In genomic region chr3:2770451-2770850, GRCh38 we compare ENCODE assay signal across 20 cellular contexts.
DNase-seq lines count a peak whose midpoint lies in the region; ATAC-seq, FAIRE-seq and TF ChIP-seq lines count a peak whose summit lies in the region.
"Had no signal": no experiment of that assay in that cellular context is flagged by ENCODE, and none has a peak within 500 bp of the region (broad histone marks: within the 10 kb centered on the region; RNA-seq: fewer than 3 reads in every experiment).

No MANE protein-coding gene starts in this region.

- no peak overlapping the region for H3K23ac ChIP-seq in mesendoderm (ENCODE audit: low read length)

- H3K9ac ChIP-seq in HepG2 (ENCODE audit: insufficient read depth, low read depth, low read length) (no peak overlapping the region), mesendoderm (ENCODE audit: low read length) (no peak overlapping the region)
- H3K9ac ChIP-seq: KMS-11 had no signal

- H3K4me2 ChIP-seq in HepG2 (ENCODE audit: low read depth, low read length) (no peak overlapping the region), mesendoderm (ENCODE audit: low read length) (no peak overlapping the region)
- H3K4me2 ChIP-seq: KMS-11 had no signal

- no peak for FAIRE-seq in HepG2 (lab: Jason Lieb, UNC)
- FAIRE-seq: GM12891 had no signal

- in situ Hi-C loops in HepG2 (cut with HindIII; ENCODE audit: extremely low pct_ligation_motif_present, low pct_unique_long_range_greater_than_20kb) = no loop called here

- H4K5ac ChIP-seq in mesendoderm (ENCODE audit: low read length) = no peak overlapping the region

- H3K27ac ChIP-seq in HepG2 (ENCODE audit: extremely low read length, insufficient read depth, low read length) (no peak overlapping the region), right lobe of liver (no peak overlapping the region), mesendoderm (ENCODE audit: low read depth, low read length) (no peak overlapping the region)
- H3K27ac ChIP-seq: 22Rv1, C4-2B, foreskin keratinocyte, KMS-11 had no signal

- 0 out of 3 replicates have a peak, but pooled peaks have one; percentile 25 for ATAC-seq in HepG2
- ATAC-seq in right lobe of liver = no peak
- ATAC-seq in HG02840 (IDR thresholded peaks at IDR 0.05; ENCODE audit: low FRiP score, unreplicated experiment) = no peak
- ATAC-seq: activated naive CD4-positive, alpha-beta T cell treated with anti-CD3 and anti-CD28 coated beads, Interleukin-2, amount 50 U/mL, for 72 hours; effector memory CD8-positive, alpha-beta T cell; foreskin keratinocyte; Right ventricle myocardium inferior; T-helper 17 cell had no signal

- H2AFZ ChIP-seq in HepG2 (ENCODE audit: low read length) = no peak overlapping the region

- intact Hi-C loops in HepG2 (cut with micrococcal nuclease; ENCODE audit: unreplicated experiment) = no loop called here
- intact Hi-C loops in right lobe of liver (cut with DNase I) = no loop called here

- no peaks in the 10 kb centered on the region for H3K4me1 ChIP-seq in HepG2 (ENCODE audit: insufficient read depth, low read length)
- H3K4me1 ChIP-seq in right lobe of liver = no peaks in the 10 kb centered on the region
- H3K4me1 ChIP-seq in mesendoderm (ENCODE audit: control insufficient read depth, low read depth, low read length) = peaks cover 2% of the 10 kb centered on the region
- H3K4me1 ChIP-seq: foreskin keratinocyte had no signal

- H3K9me3 ChIP-seq in HepG2 (ENCODE audit: low read length) = no peaks in the 10 kb centered on the region
- H3K9me3 ChIP-seq in right lobe of liver = no peaks in the 10 kb centered on the region

- no peak overlapping the region for H4K8ac ChIP-seq in mesendoderm (ENCODE audit: low read depth, low read length)

- no TSS peak for BruUV-seq in HepG2 (replicated peaks; lab: Mats Ljungman, UMichigan)

- H3K79me2 ChIP-seq in HepG2 (ENCODE audit: insufficient read depth, low read length) (no peaks in the 10 kb centered on the region), mesendoderm (ENCODE audit: control insufficient read depth, insufficient read depth, low read length) (no peaks in the 10 kb centered on the region)

- H3K27me3 Mint-ChIP-seq in brain = no peaks in the 10 kb centered on the region

- no peak overlapping the region for H2BK120ac ChIP-seq in mesendoderm (ENCODE audit: low read depth, low read length)

- peaks cover 12% of the 10 kb centered on the region for H3K4me1 Mint-ChIP-seq in brain
- H3K4me1 Mint-ChIP-seq: memory B cell had no signal

- no peak overlapping the region for H3K4ac ChIP-seq in mesendoderm (ENCODE audit: low read depth, low read length)

- H2AK5ac ChIP-seq in mesendoderm (ENCODE audit: low read length) = no peak overlapping the region

- no peak overlapping the region for H3K18ac ChIP-seq in mesendoderm (ENCODE audit: low read length)

- DNase-seq in HepG2 (ENCODE audit: low spot score) = peak; percentile 4
- DNase-seq in right lobe of liver = no peak
- peak; percentile 71 for DNase-seq in mesendoderm
- DNase-seq in NCI-H2081 treated with DMSO at 0.1 percent for 48 hours (lab: John Stamatoyannopoulos, UW) = no peak
- DNase-seq in NCI-H446 (lab: John Stamatoyannopoulos, UW) = no peak
- no peak for DNase-seq in KG1 (lab: John Stamatoyannopoulos, UW)
- DNase-seq: effector memory CD8-positive, alpha-beta T cell; EL; foreskin keratinocyte; NCI-H2227 treated with DMSO at 0.1 percent for 48 hours; T-helper 17 cell had no signal

- 0% methylated on average over 2 of the region's 2 CpGs for WGBS in HepG2 (ENCODE audit: low lambda C conversion rate)
- WGBS in right lobe of liver (ENCODE audit: insufficient coverage, low coverage, low lambda C conversion rate, missing lambda C conversion rate) = 21% methylated on average over 2 of the region's 2 CpGs
- no CpG with 5 or more reads among the region's 2 CpGs for WGBS in mesendoderm (ENCODE audit: extremely low coverage, insufficient coverage, low lambda C conversion rate)

- no peak overlapping the region for H3K56ac ChIP-seq in mesendoderm (ENCODE audit: low read length)

- TF ChIP-seq POLR2A in HepG2 (IDR thresholded peaks at IDR 0.05; ENCODE audit: insufficient read depth in 1 of 2, low read depth in 2 of 2, low read length in 2 of 2) = no peak
- TF ChIP-seq POLR2A in right lobe of liver (IDR thresholded peaks at IDR 0.05) = no peak

- no peak for TF ChIP-seq RAD21 in HepG2 (CRISPR knock-in tag; IDR thresholded peaks at IDR 0.05)

- peak overlapping the region in 3 of 5 experiments; percentile 23 to 60 (median 42) for H3K27ac Mint-ChIP-seq in brain
- H3K27ac Mint-ChIP-seq: activated naive CD4-positive, alpha-beta T cell treated with anti-CD3 and anti-CD28 coated beads, Interleukin-2, amount 50 U/mL, for 72 hours; effector memory CD8-positive, alpha-beta T cell; memory B cell; T-helper 17 cell had no signal

- peak overlapping the region in 1 of 5 experiments; percentile 10 for H3K4me3 Mint-ChIP-seq in brain
- H3K4me3 Mint-ChIP-seq: effector memory CD8-positive, alpha-beta T cell; memory B cell; T-helper 17 cell had no signal

- H3K9me3 Mint-ChIP-seq in brain = peaks cover 0 to 69% (median 0%) of the 10 kb centered on the region in 5 experiments
- H3K9me3 Mint-ChIP-seq: activated naive CD4-positive, alpha-beta T cell treated with anti-CD3 and anti-CD28 coated beads, Interleukin-2, amount 50 U/mL, for 72 hours had no signal

- H3K79me1 ChIP-seq in mesendoderm (ENCODE audit: low read length) = no peaks in the 10 kb centered on the region

- H3K4me3 ChIP-seq in HepG2 (replicated peaks in 1 of 3; ENCODE audit: insufficient read depth in 1 of 3, low read depth in 2 of 3, low read length in 3 of 3) (no peak overlapping the region), right lobe of liver (no peak overlapping the region), mesendoderm (ENCODE audit: low read length) (no peak overlapping the region)

- H3K36me3 Mint-ChIP-seq in brain = no peaks in the 10 kb centered on the region
- H3K36me3 Mint-ChIP-seq: activated naive CD4-positive, alpha-beta T cell treated with anti-CD3 and anti-CD28 coated beads, Interleukin-2, amount 50 U/mL, for 72 hours; memory B cell had no signal

- H3K36me3 ChIP-seq in HepG2 (replicated peaks in 1 of 2; ENCODE audit: control insufficient read depth in 1 of 2, insufficient read depth in 2 of 2, low read length in 2 of 2) (no peaks in the 10 kb centered on the region), right lobe of liver (no peaks in the 10 kb centered on the region), mesendoderm (ENCODE audit: control insufficient read depth, insufficient read depth, low read length) (no peaks in the 10 kb centered on the region)

- no peaks in the 10 kb centered on the region for H4K20me1 ChIP-seq in HepG2 (ENCODE audit: insufficient read depth, low read length)

- TF ChIP-seq CTCF in HepG2 (CRISPR knock-in tag; IDR thresholded peaks at IDR 0.05) (no peak), right lobe of liver (IDR thresholded peaks at IDR 0.05) (no peak), brain (conservative IDR thresholded peaks at IDR 0.05) (no peak)

- no peak overlapping the region for H2BK5ac ChIP-seq in mesendoderm (ENCODE audit: low read length)

- no peak overlapping the region for H2BK15ac ChIP-seq in mesendoderm (replicated peaks; ENCODE audit: low read depth)

- CTCF ChIA-PET in HepG2 (lab: Yijun Ruan, JAX; ENCODE audit: low intra/inter-chr PET ratio, low total read pairs) = no interaction called here

- POLR2A ChIA-PET in HepG2 (lab: Yijun Ruan, JAX) = no interaction called here

- H3K27me3 ChIP-seq in HepG2 (ENCODE audit: control insufficient read depth in 1 of 2, insufficient read depth in 2 of 2, low read length in 2 of 2) (no peaks in the 10 kb centered on the region), right lobe of liver (no peaks in the 10 kb centered on the region), mesendoderm (ENCODE audit: insufficient read depth, low read length, poor library complexity) (no peaks in the 10 kb centered on the region)
- H3K27me3 ChIP-seq: foreskin keratinocyte had no signal

- TF ChIP-seq EP300 in HepG2 (IDR thresholded peaks at IDR 0.05; ENCODE audit: low read depth in 2 of 2, low read length in 2 of 2) (no peak), HepG2 (CRISPR knock-in tag; IDR thresholded peaks at IDR 0.05; ENCODE audit: borderline replicate concordance) (no peak)

TF ChIP-seq in HepG2, 621 proteins besides CTCF, POLR2A, EP300 and RAD21:
- no peak for TF ChIP-seq ZNF761 (CRISPR knock-in tag; conservative IDR thresholded peaks at IDR 0.05)
- TF ChIP-seq, protein P1, sequence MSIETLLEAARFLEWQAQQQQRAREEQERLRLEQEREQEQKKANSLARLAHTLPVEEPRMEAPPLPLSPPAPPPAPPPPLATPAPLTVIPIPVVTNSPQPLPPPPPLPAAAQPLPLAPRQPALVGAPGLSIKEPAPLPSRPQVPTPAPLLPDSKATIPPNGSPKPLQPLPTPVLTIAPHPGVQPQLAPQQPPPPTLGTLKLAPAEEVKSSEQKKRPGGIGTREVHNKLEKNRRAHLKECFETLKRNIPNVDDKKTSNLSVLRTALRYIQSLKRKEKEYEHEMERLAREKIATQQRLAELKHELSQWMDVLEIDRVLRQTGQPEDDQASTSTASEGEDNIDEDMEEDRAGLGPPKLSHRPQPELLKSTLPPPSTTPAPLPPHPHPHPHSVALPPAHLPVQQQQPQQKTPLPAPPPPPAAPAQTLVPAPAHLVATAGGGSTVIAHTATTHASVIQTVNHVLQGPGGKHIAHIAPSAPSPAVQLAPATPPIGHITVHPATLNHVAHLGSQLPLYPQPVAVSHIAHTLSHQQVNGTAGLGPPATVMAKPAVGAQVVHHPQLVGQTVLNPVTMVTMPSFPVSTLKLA (IDR thresholded peaks at IDR 0.05) = no peak
- no peak for TF ChIP-seq AHR (CRISPR knock-in tag; IDR thresholded peaks at IDR 0.05)
- TF ChIP-seq JUNB (CRISPR knock-in tag; IDR thresholded peaks at IDR 0.05; ENCODE audit: borderline replicate concordance) = no peak
- no peak for TF ChIP-seq HNRNPUL1 (IDR thresholded peaks at IDR 0.05; ENCODE audit: low read depth, low read length)
- TF ChIP-seq ATF1 (CRISPR knock-in tag; IDR thresholded peaks at IDR 0.05) = no peak
- TF ChIP-seq LBX2 (CRISPR knock-in tag; IDR thresholded peaks at IDR 0.05; ENCODE audit: borderline replicate concordance) = no peak
- no peak for TF ChIP-seq CCDC6 (CRISPR knock-in tag; IDR thresholded peaks at IDR 0.05)
- TF ChIP-seq, protein P2, sequence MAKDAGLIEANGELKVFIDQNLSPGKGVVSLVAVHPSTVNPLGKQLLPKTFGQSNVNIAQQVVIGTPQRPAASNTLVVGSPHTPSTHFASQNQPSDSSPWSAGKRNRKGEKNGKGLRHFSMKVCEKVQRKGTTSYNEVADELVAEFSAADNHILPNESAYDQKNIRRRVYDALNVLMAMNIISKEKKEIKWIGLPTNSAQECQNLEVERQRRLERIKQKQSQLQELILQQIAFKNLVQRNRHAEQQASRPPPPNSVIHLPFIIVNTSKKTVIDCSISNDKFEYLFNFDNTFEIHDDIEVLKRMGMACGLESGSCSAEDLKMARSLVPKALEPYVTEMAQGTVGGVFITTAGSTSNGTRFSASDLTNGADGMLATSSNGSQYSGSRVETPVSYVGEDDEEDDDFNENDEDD (CRISPR knock-in tag; IDR thresholded peaks at IDR 0.05; ENCODE audit: borderline replicate concordance) = no peak

Comparison
In these comparisons a context has a peak if more than half of its experiments do, and no peak if none do; other contexts are left out.
1. DNase-seq: peak in HepG2 (single experiment) and mesendoderm (single experiment); none in right lobe of liver (0 of 3), NCI-H2081 treated with DMSO at 0.1 percent for 48 hours (single experiment), NCI-H446 (0 of 2) and KG1 (single experiment).